In genomic region chr3:39126532-39127071, GRCh38 we compare ENCODE assay signal across 1 cellular context.
TF ChIP-seq lines count a peak whose summit lies in the region.

No MANE protein-coding gene starts in this region.

TF ChIP-seq in GM12878, 131 proteins besides CTCF, POLR2A, EP300 and RAD21:
- TF ChIP-seq BHLHE40 (IDR thresholded peaks at IDR 0.05; ENCODE audit: borderline replicate concordance in 1 of 2, low read depth in 2 of 2, low read length in 1 of 2) (peak; percentile 38 to 71; a peak in 2 of 4 replicates), DPF2 (IDR thresholded peaks at IDR 0.05) (no peak), RBBP5 (conservative IDR thresholded peaks at IDR 0.05) (no peak), YY1 (IDR thresholded peaks at IDR 0.05; ENCODE audit: low read depth, low read length) (0 out of 2 replicates have a peak, but pooled peaks have one; percentile 27), FOXM1 (IDR thresholded peaks at IDR 0.05; ENCODE audit: low read depth, low read length) (no peak), RFX5 (IDR thresholded peaks at IDR 0.05; ENCODE audit: low read depth, low read length) (no peak), CREM (IDR thresholded peaks at IDR 0.05; ENCODE audit: low read depth) (no peak), TAF1 (IDR thresholded peaks at IDR 0.05; ENCODE audit: borderline replicate concordance, low read depth, low read length) (no peak), SREBF2 (IDR thresholded peaks at IDR 0.05; ENCODE audit: low read length) (no peak), RAD51 (IDR thresholded peaks at IDR 0.05) (no peak), CHD2 (IDR thresholded peaks at IDR 0.05; ENCODE audit: borderline replicate concordance, low read depth, low read length) (no peak), ETV6 (conservative IDR thresholded peaks at IDR 0.05 in 1 of 2, IDR thresholded peaks at IDR 0.05 in 1 of 2; ENCODE audit: borderline replicate concordance in 1 of 2, low read depth in 1 of 2) (no peak), E2F4 (IDR thresholded peaks at IDR 0.05; ENCODE audit: low read depth, low read length) (no peak), NKRF (conservative IDR thresholded peaks at IDR 0.05) (no peak), ATF7 (IDR thresholded peaks at IDR 0.05; ENCODE audit: low read depth) (no peak), CEBPB (IDR thresholded peaks at IDR 0.05; ENCODE audit: borderline replicate concordance in 1 of 2, low read depth in 2 of 2, low read length in 2 of 2) (no peak), ZBTB4 (CRISPR knock-in tag; IDR thresholded peaks at IDR 0.05) (no peak), KDM1A (IDR thresholded peaks at IDR 0.05; ENCODE audit: borderline replicate concordance) (no peak), NFIC (IDR thresholded peaks at IDR 0.05; ENCODE audit: low read depth, low read length) (no peak), STAT1 (conservative IDR thresholded peaks at IDR 0.05) (no peak), SPI1 (IDR thresholded peaks at IDR 0.05; ENCODE audit: borderline replicate concordance, insufficient read depth, low read depth, low read length) (peak; percentile 46; the same call in 1 of the 2 replicates), MAX (IDR thresholded peaks at IDR 0.05; ENCODE audit: low read depth, low read length) (no peak), HSF1 (IDR thresholded peaks at IDR 0.05; ENCODE audit: low read depth, low read length) (no peak), PAX5 (IDR thresholded peaks at IDR 0.05; ENCODE audit: borderline replicate concordance, low read depth, low read length) (no peak), FOXK2 (IDR thresholded peaks at IDR 0.05) (no peak), RCOR1 (conservative IDR thresholded peaks at IDR 0.05; ENCODE audit: low read depth, low read length) (no peak), SMC3 (IDR thresholded peaks at IDR 0.05; ENCODE audit: borderline replicate concordance, low read length) (peak; percentile 51; the same call in 1 of the 2 replicates), CHD4 (IDR thresholded peaks at IDR 0.05) (no peak), BACH1 (IDR thresholded peaks at IDR 0.05; ENCODE audit: borderline replicate concordance) (no peak), CREB1 (IDR thresholded peaks at IDR 0.05; ENCODE audit: low read depth) (no peak), BCL11A (IDR thresholded peaks at IDR 0.05; ENCODE audit: low read depth, low read length) (no peak), EED (IDR thresholded peaks at IDR 0.05; ENCODE audit: low read depth) (peak; percentile 64; the same call in 1 of the 2 replicates), NR2C2 (IDR thresholded peaks at IDR 0.05; ENCODE audit: borderline replicate concordance, control insufficient read depth, insufficient read length, low read depth) (no peak), SUZ12 (IDR thresholded peaks at IDR 0.05; ENCODE audit: unreplicated experiment) (no peak), STAT3 (IDR thresholded peaks at IDR 0.05; ENCODE audit: low read depth, low read length) (no peak), EGR1 (IDR thresholded peaks at IDR 0.05; ENCODE audit: borderline replicate concordance in 1 of 2, low read depth in 2 of 2, low read length in 2 of 2) (no peak), CBFB (IDR thresholded peaks at IDR 0.05; ENCODE audit: low read depth) (no peak), ZNF274 (IDR thresholded peaks at IDR 0.05; ENCODE audit: insufficient read depth, insufficient read length) (no peak), SP1 (IDR thresholded peaks at IDR 0.05; ENCODE audit: low read depth, low read length) (no peak), BRCA1 (IDR thresholded peaks at IDR 0.05; ENCODE audit: low read depth, low read length) (no peak), TCF12 (IDR thresholded peaks at IDR 0.05; ENCODE audit: low read depth, low read length) (no peak), IRF5 (IDR thresholded peaks at IDR 0.05; ENCODE audit: borderline replicate concordance) (no peak), IKZF2 (IDR thresholded peaks at IDR 0.05) (no peak), RELA (IDR thresholded peaks at IDR 0.05; ENCODE audit: borderline replicate concordance, partially characterized antibody) (no peak), ZBED1 (IDR thresholded peaks at IDR 0.05; ENCODE audit: borderline replicate concordance) (no peak), ZBTB11 (CRISPR knock-in tag; IDR thresholded peaks at IDR 0.05) (no peak), TARDBP (IDR thresholded peaks at IDR 0.05; ENCODE audit: borderline replicate concordance) (no peak), RB1 (IDR thresholded peaks at IDR 0.05; ENCODE audit: borderline replicate concordance) (no peak), RUNX3 (IDR thresholded peaks at IDR 0.05; ENCODE audit: low read length) (peak; percentile 82), E2F8 (IDR thresholded peaks at IDR 0.05; ENCODE audit: low read depth, partially characterized antibody) (no peak), ESRRA (IDR thresholded peaks at IDR 0.05; ENCODE audit: low read length) (no peak)
